Comparison of ENCODE assay signal across 21 cellular contexts in genomic region chr15:40255033-40255432, GRCh38. TPM values are rescaled to one million over a fixed set of nuclear protein-coding genes. Genes with fewer than 3 reads are reported as not detected.
DNase-seq lines count a peak whose midpoint lies in the region; ATAC-seq and TF ChIP-seq lines count a peak whose summit lies in the region.
"Had no signal": no experiment of that assay in that cellular context is flagged by ENCODE, and none has a peak within 500 bp of the region (broad histone marks: within the 10 kb centered on the region; RNA-seq: fewer than 3 reads in every experiment).

No MANE protein-coding gene starts in this region.

- peak overlapping the region; percentile 47 for H3K27ac Mint-ChIP-seq in stimulated activated naive B cell treated with anti-CD40 and anti-IgM and Interleukin-4, amounts not matched to agents 10 μg/mL and 1 μg/mL and 100 μg/mL, for 72 hours
- H3K27ac Mint-ChIP-seq: T-helper 1 cell treated with Interleukin-12 subunit alpha and Interleukin-12 subunit beta and Interleukin-4 antibody, amounts not matched to agents 30 μg/mL and 1 μg/mL, for 36 hours had no signal

- H3K27me3 ChIP-seq in heart right ventricle (peaks cover 0 to 48% (median 37%) of the 10 kb centered on the region in 7 donors), WERI-Rb-1 (ENCODE audit: insufficient read depth, low read depth, severe bottlenecking) (no peaks in the 10 kb centered on the region)

- intact Hi-C loops in Right ventricle myocardium superior (cut with DNase I) = no loop called here
- intact Hi-C loops in heart right ventricle (cut with DNase I) = no loop called here

- H3K9me3 ChIP-seq in heart right ventricle (no peaks in the 10 kb centered on the region), WERI-Rb-1 (ENCODE audit: severe bottlenecking) (no peaks in the 10 kb centered on the region)
- H3K9me3 ChIP-seq: HAP-1 had no signal

- peaks cover 8 to 12% of the 10 kb centered on the region in 2 donors for H3K4me1 Mint-ChIP-seq in stimulated activated naive B cell treated with anti-CD40 and anti-IgM and Interleukin-4, amounts not matched to agents 10 μg/mL and 1 μg/mL and 100 μg/mL, for 72 hours

- no peaks in the 10 kb centered on the region for H3K36me3 Mint-ChIP-seq in stimulated activated naive B cell treated with anti-CD40 and anti-IgM and Interleukin-4, amounts not matched to agents 10 μg/mL and 1 μg/mL and 100 μg/mL, for 72 hours

- no peaks in the 10 kb centered on the region for H3K9me3 Mint-ChIP-seq in stimulated activated naive B cell treated with anti-CD40 and anti-IgM and Interleukin-4, amounts not matched to agents 10 μg/mL and 1 μg/mL and 100 μg/mL, for 72 hours
- H3K9me3 Mint-ChIP-seq: T-helper 1 cell treated with Interleukin-12 subunit alpha and Interleukin-12 subunit beta and Interleukin-4 antibody, amounts not matched to agents 30 μg/mL and 1 μg/mL, for 36 hours had no signal

- H3K36me3 ChIP-seq in heart right ventricle = no peaks in the 10 kb centered on the region
- no peaks in the 10 kb centered on the region for H3K36me3 ChIP-seq in WERI-Rb-1
- H3K36me3 ChIP-seq: HAP-1 had no signal

- DNase-seq in NCI-H2081 (lab: John Stamatoyannopoulos, UW) (peak; percentile 20 to 39), NCI-H2081 treated with DMSO at 0.1 percent for 48 hours (lab: John Stamatoyannopoulos, UW) (no peak), Right ventricle myocardium superior (peak; percentile 19), heart right ventricle (no peak), WERI-Rb-1 (no peak), KG1 (lab: John Stamatoyannopoulos, UW) (no peak), dermis blood vessel endothelial cell (no peak)
- DNase-seq in stimulated activated naive B cell treated with anti-CD40 and anti-IgM and Interleukin-4, amounts not matched to agents 10 μg/mL and 1 μg/mL and 100 μg/mL, for 72 hours = no peak
- DNase-seq: 8988T, AML-193, DMS79, NCI-H1105 treated with DMSO at 0.1 percent for 48 hours, NCI-H1694 treated with DMSO at 0.1 percent for 48 hours, NCI-H446, NCI-H774, SHP77, T1000 had no signal

- ATAC-seq in Right ventricle myocardium superior (ENCODE audit: poor library complexity) (no peak), heart right ventricle (no peak)
- ATAC-seq in stimulated activated naive B cell treated with anti-CD40 and anti-IgM and Interleukin-4, amounts not matched to agents 10 μg/mL and 1 μg/mL and 100 μg/mL, for 72 hours (replicated peaks) = no peak

- H3K27me3 Mint-ChIP-seq in stimulated activated naive B cell treated with anti-CD40 and anti-IgM and Interleukin-4, amounts not matched to agents 10 μg/mL and 1 μg/mL and 100 μg/mL, for 72 hours = peaks cover 35 to 50% of the 10 kb centered on the region in 2 donors

- H3K27ac ChIP-seq in heart right ventricle (no peak overlapping the region), WERI-Rb-1 (peak overlapping the region; percentile 86)
- H3K27ac ChIP-seq: C4-2B, KMS-11 had no signal

- 88 to 93% methylated on average over 4 of the region's 4 CpGs for WGBS in heart right ventricle, 2 donors

- H3K4me3 ChIP-seq in heart right ventricle (no peak overlapping the region), WERI-Rb-1 (ENCODE audit: low read depth, low read length) (no peak overlapping the region)
- H3K4me3 ChIP-seq: HAP-1 had no signal

- H3K4me1 ChIP-seq in heart right ventricle = peaks cover 6 to 30% (median 21%) of the 10 kb centered on the region in 9 donors

- TF ChIP-seq CTCF in heart right ventricle (IDR thresholded peaks at IDR 0.05) (no peak), WERI-Rb-1 (IDR thresholded peaks at IDR 0.05; ENCODE audit: low read depth, low read length) (no peak)

- no peak overlapping the region for H3K4me3 Mint-ChIP-seq in stimulated activated naive B cell treated with anti-CD40 and anti-IgM and Interleukin-4, amounts not matched to agents 10 μg/mL and 1 μg/mL and 100 μg/mL, for 72 hours
- H3K4me3 Mint-ChIP-seq: T-helper 1 cell treated with Interleukin-12 subunit alpha and Interleukin-12 subunit beta and Interleukin-4 antibody, amounts not matched to agents 30 μg/mL and 1 μg/mL, for 36 hours had no signal

RNA-seq across cellular contexts. Expression of gene PAK6, which starts 16.2 kb away (rescaled TPM):
- 9.7 TPM for total RNA-seq in Right ventricle myocardium superior
- total RNA-seq in heart right ventricle = 10 to 100 TPM in 1 of 10 donors, 1 to 10 TPM in 9; 5.9 to 14.1 (median 7.6) TPM
- polyA plus RNA-seq in heart right ventricle = 1 to 10 TPM in 1 of 2 donors, under 1 TPM in 1; 0.48 to 3.0 TPM
- not detected in 2 replicates for total RNA-seq in dermis blood vessel endothelial cell

RNA-seq across cellular contexts. Expression of gene ANKRD63, which starts 27.8 kb away (rescaled TPM):
- total RNA-seq in Right ventricle myocardium superior (0.65 TPM), heart right ventricle (1 to 10 TPM in 1 of 10 donors, under 1 TPM in 3, not detected in 6; 0.26 to 1.9 (median 0.44) TPM), dermis blood vessel endothelial cell (not detected in 2 replicates)
- polyA plus RNA-seq in heart right ventricle = not detected

RNA-seq across cellular contexts. Expression of gene PLCB2, which starts 52.7 kb away (rescaled TPM):
- total RNA-seq in Right ventricle myocardium superior (7.7 TPM), heart right ventricle (10 to 100 TPM in 2 of 10 donors, 1 to 10 TPM in 8; 1.2 to 24.4 (median 4.9) TPM), dermis blood vessel endothelial cell (under 0.01 and 0.05 TPM in 2 replicates)
- 10 to 100 TPM in 1 of 2 donors, 1 to 10 TPM in 1; 4.2 to 14.6 TPM for polyA plus RNA-seq in heart right ventricle

Comparison
In these comparisons a context has a peak if more than half of its experiments do, and no peak if none do; other contexts are left out.
1. DNase-seq: peak in NCI-H2081 (2 of 2) and Right ventricle myocardium superior (single experiment); none in NCI-H2081 treated with DMSO at 0.1 percent for 48 hours (single experiment), heart right ventricle (0 of 2), WERI-Rb-1 (single experiment), stimulated activated naive B cell treated with anti-CD40 and anti-IgM and Interleukin-4, amounts not matched to agents 10 μg/mL and 1 μg/mL and 100 μg/mL, for 72 hours (single experiment), KG1 (single experiment) and dermis blood vessel endothelial cell (single experiment).